Comparison of ENCODE assay signal across 23 cellular contexts in the genomic region with DNA sequence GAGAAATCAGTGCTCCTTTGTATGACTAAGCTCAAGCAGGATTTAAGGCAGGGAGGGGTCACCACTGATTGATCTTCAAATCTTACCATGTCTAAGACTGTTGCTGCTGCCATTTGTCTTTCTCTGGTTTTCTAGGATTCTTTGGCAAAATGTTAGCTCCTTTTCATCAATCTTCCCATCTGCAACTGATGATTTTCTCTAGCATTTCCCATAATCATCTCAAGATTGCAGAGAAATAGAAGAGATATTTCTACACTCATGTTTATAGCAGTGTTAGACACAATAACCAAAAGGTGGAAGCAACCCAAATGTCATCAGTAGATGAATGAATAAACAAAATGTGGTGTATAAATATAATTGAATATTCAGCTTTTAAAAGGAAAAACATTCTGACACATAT.
"Had no signal": no experiment of that assay in that cellular context is flagged by ENCODE, and none has a peak within 500 bp of the region (broad histone marks: within the 10 kb centered on the region; RNA-seq: fewer than 3 reads in every experiment).

No MANE protein-coding gene starts in this region.

- H3K27me3 ChIP-seq: Peyer's patch, SJCRH30 had no signal

- FAIRE-seq: K562 had no signal

- H3K27ac Mint-ChIP-seq: IgD-negative memory B cell had no signal

- H3K27ac ChIP-seq: KMS-11, PC-9, Peyer's patch, SJCRH30 had no signal

- ATAC-seq: K562, Right ventricle myocardium inferior, SK-N-SH treated with all-trans-retinoic acid at 6 μM for 48 hours had no signal

- DNase-seq: Kasumi-1, MM.1S, NCI-H1092 treated with DMSO at 0.1 percent for 48 hours, NCI-H1436, NCI-H187, NCI-H2029, NCI-H2081 treated with DMSO at 0.1 percent for 48 hours, NCI-H2171, NCI-H226, NCI-H446, NCI-H510A, NCI-H524 treated with DMSO at 0.1 percent for 48 hours, NCI-H69, NCI-H774, PC-9, Peyer's patch, SHP77 treated with DMSO at 0.1 percent for 48 hours, SJCRH30 had no signal

- H2AFZ ChIP-seq: PC-9 had no signal

- H3K36me3 ChIP-seq: Peyer's patch, SJCRH30 had no signal

- H3K4me3 Mint-ChIP-seq: IgD-negative memory B cell had no signal

- H3K27me3 Mint-ChIP-seq: IgD-negative memory B cell had no signal

- H3K4me1 ChIP-seq: Peyer's patch had no signal

- H3K4me2 ChIP-seq: KMS-11, PC-9 had no signal

- H3K9me3 ChIP-seq: Peyer's patch, SJCRH30 had no signal

- H3K9ac ChIP-seq: KMS-11 had no signal

- H3K4me3 ChIP-seq: K562, PC-9, Peyer's patch, SJCRH30 had no signal
